ENCODE assay signal across 8 cellular contexts in genomic region chrX:44012484-44013096, GRCh38. TPM values are rescaled to one million over a fixed set of nuclear protein-coding genes. Genes with fewer than 3 reads are reported as not detected.
DNase-seq lines count a peak whose midpoint lies in the region; TF ChIP-seq lines count a peak whose summit lies in the region.

No MANE protein-coding gene starts in this region.

- H3K4me2 ChIP-seq in trophoblast cell (ENCODE audit: low read length) = no peak overlapping the region

- H3K36me3 ChIP-seq in SJSA1 (no peaks in the 10 kb centered on the region), brain microvascular endothelial cell (replicated peaks) (no peaks in the 10 kb centered on the region), trophoblast cell (ENCODE audit: control insufficient read depth in 1 of 2, insufficient read depth in 2 of 2, low read length in 2 of 2) (no peaks in the 10 kb centered on the region)

- WGBS in trophoblast cell (ENCODE audit: extremely low coverage, insufficient coverage, insufficient read length) = no CpG with 5 or more reads among the region's 4 CpGs

- peak overlapping the region; percentile 36 for H3K27ac ChIP-seq in SJSA1
- no peak overlapping the region for H3K27ac ChIP-seq in brain microvascular endothelial cell
- H3K27ac ChIP-seq in trophoblast cell (ENCODE audit: low read depth, low read length) = no peak overlapping the region

- H3K4me3 Mint-ChIP-seq in glutamatergic neuron (ENCODE audit: unreplicated experiment) = no peak overlapping the region

- no peak overlapping the region for H3K9ac ChIP-seq in trophoblast cell (ENCODE audit: low read length)

- no peaks in the 10 kb centered on the region for H3K9me3 ChIP-seq in SJSA1 (replicated peaks)
- no peaks in the 10 kb centered on the region for H3K9me3 ChIP-seq in trophoblast cell (ENCODE audit: insufficient read depth, low read depth, low read length)

- H3K4ac ChIP-seq in trophoblast cell (ENCODE audit: low read depth, low read length) = no peak overlapping the region

- no peak overlapping the region for H2AFZ ChIP-seq in trophoblast cell (ENCODE audit: insufficient read depth, low read length, poor library complexity)

- H3K4me1 ChIP-seq in SJSA1 (replicated peaks) (peaks cover 22% of the 10 kb centered on the region), trophoblast cell (ENCODE audit: control insufficient read depth in 1 of 2, insufficient read depth in 2 of 2, low read length in 2 of 2) (no peaks in the 10 kb centered on the region)

- DNase-seq in GDM1 (lab: John Stamatoyannopoulos, UW) (peak; percentile 77), SJSA1 (ENCODE audit: low read depth in 1 of 2, low spot score in 2 of 2) (peak; percentile 63 to 80), brain microvascular endothelial cell (peak; percentile 61), trophoblast cell (peak; percentile 4 to 21), glutamatergic neuron (no peak), NCI-H774 (lab: John Stamatoyannopoulos, UW) (no peak), NCI-H2227 treated with DMSO at 0.1 percent for 48 hours (lab: John Stamatoyannopoulos, UW) (no peak), NCI-H526 (lab: John Stamatoyannopoulos, UW) (no peak)

- TF ChIP-seq CTCF in brain microvascular endothelial cell (IDR thresholded peaks at IDR 0.05; ENCODE audit: low read depth, low read length, missing control alignments) (peak; percentile 11), glutamatergic neuron (IDR thresholded peaks at IDR 0.05; ENCODE audit: partially characterized antibody, unreplicated experiment) (no peak)

- no peak overlapping the region for H2BK5ac ChIP-seq in trophoblast cell (ENCODE audit: low read depth, low read length, poor library complexity)

- no peak overlapping the region for H3K23ac ChIP-seq in trophoblast cell (ENCODE audit: low read length)

- no peak overlapping the region for H2BK120ac ChIP-seq in trophoblast cell (ENCODE audit: insufficient read depth, low read length, poor library complexity)

- in situ Hi-C loops in brain microvascular endothelial cell (cut with HindIII; ENCODE audit: low pct_ligation_motif_present, low sequenced_read_pairs) = no loop called here

- H3K27me3 ChIP-seq in SJSA1 (replicated peaks) (no peaks in the 10 kb centered on the region), brain microvascular endothelial cell (replicated peaks) (no peaks in the 10 kb centered on the region), trophoblast cell (ENCODE audit: insufficient read depth, low read length) (no peaks in the 10 kb centered on the region)

- H3K27ac Mint-ChIP-seq in glutamatergic neuron (ENCODE audit: unreplicated experiment) = no peak overlapping the region

- no peak overlapping the region for H4K8ac ChIP-seq in trophoblast cell (ENCODE audit: low read depth, low read length)

- no peaks in the 10 kb centered on the region for H3K79me1 ChIP-seq in trophoblast cell (ENCODE audit: low read length)

- H3K18ac ChIP-seq in trophoblast cell (ENCODE audit: low read length) = no peak overlapping the region

- no peaks in the 10 kb centered on the region for H3K79me2 ChIP-seq in trophoblast cell (ENCODE audit: control insufficient read depth, insufficient read depth, low read length, poor library complexity)

- H3K9me3 Mint-ChIP-seq in glutamatergic neuron (ENCODE audit: unreplicated experiment) = peaks cover 1% of the 10 kb centered on the region

- no peak overlapping the region for H2AK5ac ChIP-seq in trophoblast cell (ENCODE audit: low read length)

- no peaks in the 10 kb centered on the region for H3K36me3 Mint-ChIP-seq in glutamatergic neuron (ENCODE audit: unreplicated experiment)

- H2BK12ac ChIP-seq in trophoblast cell (ENCODE audit: low read length) = no peak overlapping the region

- H3K14ac ChIP-seq in trophoblast cell (ENCODE audit: low read length) = no peak overlapping the region

- no peaks in the 10 kb centered on the region for H3K4me1 Mint-ChIP-seq in glutamatergic neuron (ENCODE audit: low read depth, unreplicated experiment)

- H4K91ac ChIP-seq in trophoblast cell (ENCODE audit: low read depth, low read length) = no peak overlapping the region

- no peak overlapping the region for H3K4me3 ChIP-seq in SJSA1
- no peak overlapping the region for H3K4me3 ChIP-seq in brain microvascular endothelial cell (ENCODE audit: low read depth, low read length)
- no peak overlapping the region for H3K4me3 ChIP-seq in trophoblast cell (ENCODE audit: low read depth, low read length)

- H4K12ac ChIP-seq in trophoblast cell (ENCODE audit: low read depth, low read length) = no peak overlapping the region

- no peaks in the 10 kb centered on the region for H3K27me3 Mint-ChIP-seq in glutamatergic neuron (ENCODE audit: unreplicated experiment)

RNA-seq across cellular contexts. Expression of gene NDP, which starts 39.4 kb away (rescaled TPM):
- 1.6 TPM in 1 of 2 replicates, not detected in the other for total RNA-seq in SJSA1 (2014; rRNA removed; shearing (Covaris generic))
- 0.41 and 0.53 TPM in 2 replicates for polyA plus RNA-seq in trophoblast cell (2013)
- not detected for total RNA-seq in glutamatergic neuron (ENCODE audit: unreplicated experiment)

Comparison
In these comparisons a context has a peak if more than half of its experiments do, and no peak if none do; other contexts are left out.
1. DNase-seq: peak in GDM1 (single experiment), SJSA1 (2 of 2), brain microvascular endothelial cell (single experiment) and trophoblast cell (2 of 2); none in glutamatergic neuron (single experiment), NCI-H774 (single experiment), NCI-H2227 treated with DMSO at 0.1 percent for 48 hours (single experiment) and NCI-H526 (0 of 2).